Comparison of ENCODE assay signal across 17 cellular contexts in the genomic region with DNA sequence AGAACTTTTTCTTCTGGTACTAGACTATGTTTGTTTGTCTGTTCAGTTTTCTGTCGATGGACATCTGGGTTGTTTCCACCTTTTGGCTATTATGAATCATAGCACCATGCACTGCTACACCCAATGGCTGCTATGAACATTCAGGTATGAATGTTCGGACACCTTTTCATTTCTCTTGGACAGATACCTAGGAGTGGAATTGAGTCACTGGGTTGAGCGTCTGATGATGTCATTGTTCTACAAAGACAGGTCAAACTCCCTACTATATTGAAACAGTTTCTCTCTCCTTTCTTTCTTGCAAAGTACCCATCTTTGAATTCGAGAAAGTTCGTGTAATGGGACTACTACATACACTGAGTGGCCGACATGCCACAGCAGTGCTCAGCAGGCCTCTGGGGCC. TPM values are rescaled to one million over a fixed set of nuclear protein-coding genes. Genes with fewer than 3 reads are reported as not detected.
A peak's percentile ranks its signal among the peaks of the same experiment; 100 is the strongest.
DNase-seq lines count a peak whose midpoint lies in the region; ATAC-seq and TF ChIP-seq lines count a peak whose summit lies in the region.
"Had no signal": no experiment of that assay in that cellular context is flagged by ENCODE, and none has a peak within 500 bp of the region (broad histone marks: within the 10 kb centered on the region; RNA-seq: fewer than 3 reads in every experiment).

No MANE protein-coding gene starts in this region.

- TF ChIP-seq CTCF in RWPE1 (conservative IDR thresholded peaks at IDR 0.05; ENCODE audit: low read depth) (no peak), psoas muscle (IDR thresholded peaks at IDR 0.05) (no peak), endothelial cell (IDR thresholded peaks at IDR 0.05; ENCODE audit: unreplicated experiment) (no peak), right atrium auricular region (IDR thresholded peaks at IDR 0.05) (no peak)

- H3K4me1 ChIP-seq in psoas muscle (peaks cover 11% of the 10 kb centered on the region), right atrium auricular region (peaks cover 0 to 12% of the 10 kb centered on the region in 2 donors)
- H3K4me1 ChIP-seq: Caco-2 had no signal

- no peaks in the 10 kb centered on the region for H3K27me3 ChIP-seq in psoas muscle (ENCODE audit: insufficient read depth in 3 of 3, low read length in 2 of 3)
- H3K27me3 ChIP-seq in right atrium auricular region: no peaks in the 10 kb centered on the region
- H3K27me3 ChIP-seq: dorsolateral prefrontal cortex, esophagus muscularis mucosa, gastroesophageal sphincter, spleen had no signal

- no peaks in the 10 kb centered on the region for H3K36me3 ChIP-seq in psoas muscle (ENCODE audit: insufficient read depth in 1 of 2, low read depth in 1 of 2)
- no peaks in the 10 kb centered on the region for H3K36me3 ChIP-seq in right atrium auricular region
- H3K36me3 ChIP-seq: esophagus muscularis mucosa, gastroesophageal sphincter, spleen, thoracic aorta had no signal

- DNase-seq in DMS53 (lab: John Stamatoyannopoulos, UW) (peak; percentile 79), DMS53 treated with DMSO at 0.1 percent for 48 hours (lab: John Stamatoyannopoulos, UW; ENCODE audit: unreplicated experiment) (no peak), RWPE1 (ENCODE audit: low spot score) (peak; percentile 34), psoas muscle (no peak), endothelial cell (ENCODE audit: low spot score) (no peak), cortex of kidney (lab: John Stamatoyannopoulos, UW) (no peak), right atrium auricular region (ENCODE audit: low spot score) (no peak)

- H3K9me3 Mint-ChIP-seq in endothelial cell (ENCODE audit: unreplicated experiment): no peaks in the 10 kb centered on the region
- H3K9me3 Mint-ChIP-seq: activated naive CD4-positive, alpha-beta T cell treated with anti-CD3 and anti-CD28 coated beads for 36 hours had no signal

- H3K27me3 Mint-ChIP-seq in endothelial cell (ENCODE audit: unreplicated experiment): peaks cover 6% of the 10 kb centered on the region

- ATAC-seq in esophagus mucosa (peak; percentile 83), psoas muscle (no peak)

- CTCF ChIA-PET in RWPE1 (lab: Yijun Ruan, JAX): interaction anchor here (0.6 to 1.7 kb wide), 15 partner anchors 10 to 531 kb away, joined by 3 to 9 read pairs (median 3); no protein-coding TSS in a partner anchor

- H3K4me3 ChIP-seq in psoas muscle (peak overlapping the region; percentile 4), right atrium auricular region (no peak overlapping the region)
- H3K4me3 ChIP-seq: dorsolateral prefrontal cortex, esophagus muscularis mucosa, gastroesophageal sphincter, GM23338, thoracic aorta had no signal

- intact Hi-C loops in psoas muscle (cut with DNase I): loop anchor here in 1 of 2 donors (2.0 to 10.0 kb wide), 3 partner anchors 26 to 182 kb away; a partner anchor contains a TSS

- peaks cover 6% of the 10 kb centered on the region for H3K36me3 Mint-ChIP-seq in endothelial cell (ENCODE audit: low read depth, unreplicated experiment)

- H3K9me3 ChIP-seq in psoas muscle (no peaks in the 10 kb centered on the region), right atrium auricular region (no peaks in the 10 kb centered on the region)
- H3K9me3 ChIP-seq: Caco-2, esophagus muscularis mucosa, gastroesophageal sphincter, spleen, thoracic aorta had no signal

- H3K4me1 Mint-ChIP-seq in endothelial cell (ENCODE audit: unreplicated experiment): peaks cover 45% of the 10 kb centered on the region

- H3K27ac Mint-ChIP-seq in endothelial cell (ENCODE audit: unreplicated experiment): no peak overlapping the region
- H3K27ac Mint-ChIP-seq: activated naive CD4-positive, alpha-beta T cell treated with anti-CD3 and anti-CD28 coated beads for 36 hours; GM23338 had no signal

- no peak overlapping the region for H3K4me3 Mint-ChIP-seq in endothelial cell (ENCODE audit: unreplicated experiment)
- H3K4me3 Mint-ChIP-seq: activated naive CD4-positive, alpha-beta T cell treated with anti-CD3 and anti-CD28 coated beads for 36 hours; GM23338 had no signal

- H3K27ac ChIP-seq in RWPE1 (no peak overlapping the region), psoas muscle (no peak overlapping the region), right atrium auricular region (no peak overlapping the region)
- H3K27ac ChIP-seq: 22Rv1, dorsolateral prefrontal cortex, esophagus muscularis mucosa, thoracic aorta had no signal

- WGBS in psoas muscle, 3 donors: 59 to 65% (median 61%) methylated on average over 6 of the region's 6 CpGs

- POLR2A ChIA-PET in RWPE1 (lab: Yijun Ruan, JAX; ENCODE audit: low non-redundant PET): interaction anchor here (0.8 kb wide), 1 partner anchor 45 kb away, joined by 3 read pairs; a partner anchor contains a TSS

RNA-seq across cellular contexts. Expression of a gene that starts 44.7 kb away (rescaled TPM):
- total RNA-seq in esophagus mucosa: 51.7 TPM
- 10 to 100 TPM; 13.0 to 21.8 (median 17.9) TPM for total RNA-seq in psoas muscle
- 10 to 100 TPM in 2 of 3 donors, 1 to 10 TPM in 1; 7.4 to 16.0 (median 11.6) TPM for polyA plus RNA-seq in psoas muscle
- 128 TPM for total RNA-seq in endothelial cell (ENCODE audit: unreplicated experiment)
- total RNA-seq in right atrium auricular region: 10 to 100 TPM; 34.4 to 55.9 TPM

RNA-seq across cellular contexts. Expression of a gene that starts 45.0 kb away (rescaled TPM):
- total RNA-seq in esophagus mucosa (29.6 TPM), psoas muscle (10 to 100 TPM; 41.7 to 50.8 (median 46.3) TPM), endothelial cell (ENCODE audit: unreplicated experiment) (44.3 TPM), right atrium auricular region (10 to 100 TPM; 41.7 to 71.8 TPM)
- polyA plus RNA-seq in psoas muscle: 10 to 100 TPM; 13.5 to 45.0 (median 14.4) TPM

Comparison
In these comparisons a context has a peak if more than half of its experiments do, and no peak if none do; other contexts are left out.
1. DNase-seq: peak in DMS53 (single experiment) and RWPE1 (single experiment); none in DMS53 treated with DMSO at 0.1 percent for 48 hours (single experiment), psoas muscle (0 of 2), endothelial cell (single experiment), cortex of kidney (single experiment) and right atrium auricular region (single experiment).